Comparison of ENCODE assay signal across 34 cellular contexts in the genomic region with DNA sequence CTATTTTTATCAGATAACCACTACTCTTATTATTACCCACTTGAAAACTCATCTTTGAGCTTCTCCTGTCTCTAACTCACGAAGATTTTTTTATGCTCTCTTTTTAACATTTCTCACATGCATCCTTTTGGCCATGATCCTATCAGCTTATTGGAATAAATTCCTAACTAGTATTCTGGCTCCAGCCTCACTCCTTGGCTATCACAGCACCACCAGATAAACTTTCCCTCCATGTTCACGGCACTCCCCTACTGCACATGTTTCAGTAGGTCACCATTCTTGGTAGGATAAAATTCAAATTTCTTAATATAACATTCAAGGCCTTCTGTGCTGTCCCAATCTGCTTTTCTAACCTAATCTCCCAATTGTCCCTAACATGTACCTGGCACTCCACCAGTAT.
"Had no signal": no experiment of that assay in that cellular context is flagged by ENCODE, and none has a peak within 500 bp of the region (broad histone marks: within the 10 kb centered on the region; RNA-seq: fewer than 3 reads in every experiment).

No MANE protein-coding gene starts in this region.

- H3K27me3 ChIP-seq: MG63 had no signal

- DNase-seq: Karpas-422, Kasumi-1, MG63, MM.1S, MV-4-11, NCI-H1048, NCI-H1092, NCI-H1092 treated with DMSO at 0.1 percent for 48 hours, NCI-H1105, NCI-H1105 treated with DMSO at 0.1 percent for 48 hours, NCI-H1417, NCI-H1417 treated with DMSO at 0.1 percent for 48 hours, NCI-H1436, NCI-H1436 treated with DMSO at 0.1 percent for 48 hours, NCI-H146, NCI-H1694, NCI-H1694 treated with DMSO at 0.1 percent for 48 hours, NCI-H187, NCI-H187 treated with DMSO at 0.1 percent for 48 hours, NCI-H1930, NCI-H2029, NCI-H2029 treated with DMSO at 0.1 percent for 48 hours, NCI-H2081, NCI-H2081 treated with DMSO at 0.1 percent for 48 hours, NCI-H2107, NCI-H2171, NCI-H2171 treated with DMSO at 0.1 percent for 48 hours, NCI-H345, NCI-H446, NCI-H446 treated with DMSO at 0.1 percent for 48 hours, NCI-H510A, NCI-H510A treated with DMSO at 0.1 percent for 48 hours, NCI-H524 had no signal

- H3K4me3 ChIP-seq: MG63 had no signal

- H3K36me3 ChIP-seq: MG63 had no signal

- H3K27ac ChIP-seq: KMS-11 had no signal
